16 cellular contexts compared by ENCODE assay signal in genomic region chr2:205930209-205930608, GRCh38.
DNase-seq lines count a peak whose midpoint lies in the region; ATAC-seq and TF ChIP-seq lines count a peak whose summit lies in the region.
"Had no signal": no experiment of that assay in that cellular context is flagged by ENCODE, and none has a peak within 500 bp of the region (broad histone marks: within the 10 kb centered on the region; RNA-seq: fewer than 3 reads in every experiment).

No MANE protein-coding gene starts in this region.

- H3K36me3 Mint-ChIP-seq in activated CD4-positive, alpha-beta T cell treated with anti-CD3 and anti-CD28 coated beads, Interleukin-2, amount 10 ng/mL, durations not matched to agents 24 days and 14 days (ENCODE audit: low read depth): no peaks in the 10 kb centered on the region
- H3K36me3 Mint-ChIP-seq: activated naive CD4-positive, alpha-beta T cell treated with anti-CD3 and anti-CD28 coated beads, Interleukin-2, amount 10 ng/mL, durations not matched to agents 7 days and 5 days had no signal

- H3K4me1 ChIP-seq in right cardiac atrium (ENCODE audit: control insufficient read depth, insufficient read depth, low read length): no peaks in the 10 kb centered on the region

- H3K4me3 ChIP-seq in WERI-Rb-1 (ENCODE audit: low read depth, low read length) (no peak overlapping the region), right cardiac atrium (ENCODE audit: low read length) (no peak overlapping the region)
- H3K4me3 ChIP-seq: cardiac muscle cell, pancreas, thoracic aorta had no signal

- DNase-seq in ELR (ENCODE audit: low read depth) (peak; percentile 29), WERI-Rb-1 (peak; percentile 72), right cardiac atrium (no peak), non-pigmented ciliary epithelial cell (ENCODE audit: low read depth) (peak; percentile 31), head of caudate nucleus (no peak)
- no peak for DNase-seq in stimulated activated CD4-positive, alpha-beta T cell treated with anti-CD3 and anti-CD28 coated beads, Interleukin-2, amount 100 ng/mL, for 48 hours
- no peak for DNase-seq in activated CD4-positive, alpha-beta T cell treated with anti-CD3 and anti-CD28 coated beads, Interleukin-2, amount 10 ng/mL, durations not matched to agents 24 days and 14 days
- DNase-seq: activated CD8-positive, alpha-beta memory T cell treated with anti-CD3 and anti-CD28 coated beads, Interleukin-2, amount 50 U/mL, for 48 hours; activated naive CD4-positive, alpha-beta T cell treated with anti-CD3 and anti-CD28 coated beads, Interleukin-2, amount 10 ng/mL, durations not matched to agents 7 days and 5 days; BE2C; DMS153 had no signal

- H3K4me1 Mint-ChIP-seq in activated CD4-positive, alpha-beta T cell treated with anti-CD3 and anti-CD28 coated beads, Interleukin-2, amount 10 ng/mL, durations not matched to agents 24 days and 14 days: peaks cover 9% of the 10 kb centered on the region

- no peaks in the 10 kb centered on the region for H3K36me3 ChIP-seq in WERI-Rb-1
- H3K36me3 ChIP-seq: BE2C, cardiac muscle cell, pancreas, thoracic aorta had no signal

- TF ChIP-seq CTCF in WERI-Rb-1 (IDR thresholded peaks at IDR 0.05; ENCODE audit: low read depth, low read length): no peak

- ATAC-seq in right cardiac atrium: peak; percentile 59 to 66
- ATAC-seq in HG02798 (IDR thresholded peaks at IDR 0.05; ENCODE audit: poor library complexity, unreplicated experiment): no peak
- ATAC-seq: activated CD4-positive, CD25-positive, alpha-beta regulatory T cell treated with anti-CD3 and anti-CD28 coated beads, Interleukin-2, amount 50 U/mL, for 24 hours had no signal

- no peak overlapping the region for H3K4me3 Mint-ChIP-seq in activated CD4-positive, alpha-beta T cell treated with anti-CD3 and anti-CD28 coated beads, Interleukin-2, amount 10 ng/mL, durations not matched to agents 24 days and 14 days
- H3K4me3 Mint-ChIP-seq: activated naive CD4-positive, alpha-beta T cell treated with anti-CD3 and anti-CD28 coated beads, Interleukin-2, amount 10 ng/mL, durations not matched to agents 7 days and 5 days had no signal

- H3K27ac Mint-ChIP-seq in activated CD4-positive, alpha-beta T cell treated with anti-CD3 and anti-CD28 coated beads, Interleukin-2, amount 10 ng/mL, durations not matched to agents 24 days and 14 days: no peak overlapping the region
- H3K27ac Mint-ChIP-seq: activated naive CD4-positive, alpha-beta T cell treated with anti-CD3 and anti-CD28 coated beads, Interleukin-2, amount 10 ng/mL, durations not matched to agents 7 days and 5 days had no signal

- WGBS in right cardiac atrium: 33% methylated on average over 4 of the region's 4 CpGs

- H3K9me3 Mint-ChIP-seq in activated CD4-positive, alpha-beta T cell treated with anti-CD3 and anti-CD28 coated beads, Interleukin-2, amount 10 ng/mL, durations not matched to agents 24 days and 14 days: no peaks in the 10 kb centered on the region
- H3K9me3 Mint-ChIP-seq: activated naive CD4-positive, alpha-beta T cell treated with anti-CD3 and anti-CD28 coated beads, Interleukin-2, amount 10 ng/mL, durations not matched to agents 7 days and 5 days had no signal

- H3K27me3 ChIP-seq in WERI-Rb-1 (ENCODE audit: insufficient read depth, low read depth, severe bottlenecking): peaks cover 3% of the 10 kb centered on the region
- H3K27me3 ChIP-seq in right cardiac atrium (ENCODE audit: control insufficient read depth, insufficient read depth): no peaks in the 10 kb centered on the region
- H3K27me3 ChIP-seq: pancreas had no signal

- H3K9me3 ChIP-seq in WERI-Rb-1 (ENCODE audit: severe bottlenecking) (no peaks in the 10 kb centered on the region), right cardiac atrium (ENCODE audit: control insufficient read depth, low read length) (no peaks in the 10 kb centered on the region)
- H3K9me3 ChIP-seq: BE2C, pancreas, thoracic aorta had no signal

- intact Hi-C loops in right cardiac atrium (cut with DNase I) (no loop called here), head of caudate nucleus (cut with DNase I) (no loop called here)
- intact Hi-C loops in activated CD4-positive, alpha-beta T cell treated with anti-CD3 and anti-CD28 coated beads, Interleukin-2, amount 10 ng/mL, durations not matched to agents 24 days and 14 days (cut with micrococcal nuclease): no loop called here

- H3K27me3 Mint-ChIP-seq in activated CD4-positive, alpha-beta T cell treated with anti-CD3 and anti-CD28 coated beads, Interleukin-2, amount 10 ng/mL, durations not matched to agents 24 days and 14 days: peaks cover 25% of the 10 kb centered on the region

- H3K27ac ChIP-seq in WERI-Rb-1 (peak overlapping the region; percentile 56), right cardiac atrium (ENCODE audit: low read length) (no peak overlapping the region)
- H3K27ac ChIP-seq: cardiac muscle cell, thoracic aorta had no signal

Comparison
In these comparisons a context has a peak if more than half of its experiments do, and no peak if none do; other contexts are left out.
1. DNase-seq: peak in ELR (single experiment), WERI-Rb-1 (single experiment) and non-pigmented ciliary epithelial cell (single experiment); none in right cardiac atrium (0 of 3), stimulated activated CD4-positive, alpha-beta T cell treated with anti-CD3 and anti-CD28 coated beads, Interleukin-2, amount 100 ng/mL, for 48 hours (0 of 2), head of caudate nucleus (0 of 42) and activated CD4-positive, alpha-beta T cell treated with anti-CD3 and anti-CD28 coated beads, Interleukin-2, amount 10 ng/mL, durations not matched to agents 24 days and 14 days (single experiment).